Comparison of ENCODE assay signal across 39 cellular contexts in genomic region chr20:12044969-12045368, GRCh38.
"Had no signal": no experiment of that assay in that cellular context is flagged by ENCODE, and none has a peak within 500 bp of the region (broad histone marks: within the 10 kb centered on the region; RNA-seq: fewer than 3 reads in every experiment).

No MANE protein-coding gene starts in this region.

- H3K36me3 Mint-ChIP-seq: activated naive CD4-positive, alpha-beta T cell treated with anti-CD3 and anti-CD28 coated beads, Interleukin-2, amount 10 ng/mL, durations not matched to agents 7 days and 5 days; activated naive CD4-positive, alpha-beta T cell treated with anti-CD3 and anti-CD28 coated beads, Interleukin-2, amount 50 U/mL, for 24 hours; activated naive CD4-positive, alpha-beta T cell treated with anti-CD3 and anti-CD28 coated beads, Interleukin-2, amount 50 U/mL, for 72 hours; activated naive CD8-positive, alpha-beta T cell; activated naive CD8-positive, alpha-beta T cell treated with anti-CD3 and anti-CD28 coated beads for 36 hours; activated naive CD8-positive, alpha-beta T cell treated with anti-CD3 and anti-CD28 coated beads, Interleukin-2, amount 10 ng/mL, durations not matched to agents 7 days and 5 days; brain had no signal

- ATAC-seq: activated naive CD4-positive, alpha-beta T cell treated with anti-CD3 and anti-CD28 coated beads, Interleukin-2, amount 50 U/mL, for 72 hours; activated naive CD8-positive, alpha-beta T cell treated with anti-CD3 and anti-CD28 coated beads, Interleukin-2, amount 50 U/mL, for 24 hours; activated T-cell treated with anti-CD3 and anti-CD28 coated beads, Interleukin-2, amount 50 U/mL, for 4 hours; activated T-cell treated with anti-CD3 and anti-CD28 coated beads, Interleukin-2, amount 50 U/mL, for 72 hours; activated T-helper 17 cell treated with anti-CD3 and anti-CD28 coated beads, Interleukin-2, amount 50 U/mL, for 72 hours; body of pancreas had no signal

- H3K4me1 Mint-ChIP-seq: activated naive CD4-positive, alpha-beta T cell treated with anti-CD3 and anti-CD28 coated beads, Interleukin-2, amount 10 ng/mL, durations not matched to agents 7 days and 5 days; activated naive CD4-positive, alpha-beta T cell treated with anti-CD3 and anti-CD28 coated beads, Interleukin-2, amount 50 U/mL, for 24 hours; activated naive CD8-positive, alpha-beta T cell treated with anti-CD3 and anti-CD28 coated beads, Interleukin-2, amount 10 ng/mL, durations not matched to agents 7 days and 5 days; activated naive CD8-positive, alpha-beta T cell treated with anti-CD3 and anti-CD28 coated beads, Interleukin-2, amount 50 U/mL, for 24 hours; activated T-helper 17 cell treated with anti-CD3 and anti-CD28 coated beads, Interleukin-2, amount 50 U/mL, for 72 hours; brain; central memory CD8-positive, alpha-beta T cell had no signal

- H3K27me3 Mint-ChIP-seq: activated naive CD4-positive, alpha-beta T cell treated with anti-CD3 and anti-CD28 coated beads, Interleukin-2, amount 10 ng/mL, durations not matched to agents 7 days and 5 days; activated naive CD4-positive, alpha-beta T cell treated with anti-CD3 and anti-CD28 coated beads, Interleukin-2, amount 50 U/mL, for 24 hours; activated naive CD8-positive, alpha-beta T cell; activated naive CD8-positive, alpha-beta T cell treated with anti-CD3 and anti-CD28 coated beads for 36 hours; activated naive CD8-positive, alpha-beta T cell treated with anti-CD3 and anti-CD28 coated beads, Interleukin-2, amount 10 ng/mL, durations not matched to agents 7 days and 5 days; activated naive CD8-positive, alpha-beta T cell treated with anti-CD3 and anti-CD28 coated beads, Interleukin-2, amount 50 U/mL, for 24 hours; activated T-cell treated with anti-CD3 and anti-CD28 coated beads, Interleukin-2, amount 50 U/mL, for 24 hours; activated T-helper 17 cell treated with anti-CD3 and anti-CD28 coated beads, Interleukin-2, amount 50 U/mL, for 72 hours; central memory CD8-positive, alpha-beta T cell had no signal

- H3K4me1 ChIP-seq: ascending aorta, body of pancreas, breast epithelium had no signal

- H3K9me3 Mint-ChIP-seq: activated naive CD4-positive, alpha-beta T cell treated with anti-CD3 and anti-CD28 coated beads for 36 hours; activated naive CD4-positive, alpha-beta T cell treated with anti-CD3 and anti-CD28 coated beads, Interleukin-2, amount 50 U/mL, for 24 hours; activated naive CD8-positive, alpha-beta T cell treated with anti-CD3 and anti-CD28 coated beads for 36 hours; activated T-helper 1 cell treated with anti-CD3 and anti-CD28 coated beads, Interleukin-12 subunit alpha, Interleukin-12 subunit beta, Interleukin-2, Interleukin-4 antibody, amounts not matched to agents 30 ng/mL and 10 ng/mL and 1 ng/mL, durations not matched to agents 14 hours and 24 hours and 36 hours; activated T-helper 2 cell treated with anti-CD3 and anti-CD28 coated beads, Interferon-gamma antibody, Interleukin-2, Interleukin-4, amounts not matched to agents 10 μg/mL and 5 μg/mL and 100 μg/mL, durations not matched to agents 14 hours and 24 hours and 36 hours had no signal

- DNase-seq: activated effector memory CD4-positive, alpha-beta T cell treated with anti-CD3 and anti-CD28 coated beads, Interleukin-2, amount 50 U/mL, for 16 hours; activated effector memory CD4-positive, alpha-beta T cell treated with Interleukin-2 at 50 U/mL for 16 hours; activated gamma-delta T cell; activated gamma-delta T cell treated with Interleukin-2 at 50 U/mL for 16 hours; activated naive CD4-positive, alpha-beta T cell; activated naive CD4-positive, alpha-beta T cell treated with anti-CD3 and anti-CD28 coated beads for 36 hours; activated naive CD4-positive, alpha-beta T cell treated with anti-CD3 and anti-CD28 coated beads, Interleukin-2, amount 10 ng/mL, durations not matched to agents 7 days and 5 days; activated naive CD4-positive, alpha-beta T cell treated with anti-CD3 and anti-CD28 coated beads, Interleukin-2, amount 50 U/mL, for 16 hours; activated naive CD4-positive, alpha-beta T cell treated with Interleukin-2 at 50 U/mL for 16 hours; activated naive CD8-positive, alpha-beta T cell treated with anti-CD3 and anti-CD28 coated beads for 36 hours; activated naive CD8-positive, alpha-beta T cell treated with anti-CD3 and anti-CD28 coated beads, Interleukin-2, amount 10 ng/mL, durations not matched to agents 7 days and 5 days; activated naive CD8-positive, alpha-beta T cell treated with anti-CD3 and anti-CD28 coated beads, Interleukin-2, amount 50 U/mL, for 24 hours; activated T-cell treated with anti-CD3 and anti-CD28 coated beads, Interleukin-2, amount 50 U/mL, for 24 hours; activated T-cell treated with anti-CD3 and anti-CD28 coated beads, Interleukin-2, amount 50 U/mL, for 4 hours; activated T-cell treated with anti-CD3 and anti-CD28 coated beads, Interleukin-2, amount 50 U/mL, for 48 hours; activated T-cell treated with anti-CD3 and anti-CD28 coated beads, Interleukin-2, amount 50 U/mL, for 72 hours; adrenal gland; amniotic stem cell; amygdala; anterior cingulate cortex; aorta; body of pancreas; brain microvascular endothelial cell; caudate nucleus; central memory CD4-positive, alpha-beta T cell; cerebellar nuclear complex had no signal

- H3K4me3 ChIP-seq: adrenal gland, ascending aorta, body of pancreas, breast epithelium, cardiac muscle cell had no signal

- H3K27me3 ChIP-seq: adrenal gland, ascending aorta, body of pancreas, brain microvascular endothelial cell, breast epithelium, cardiac muscle cell had no signal

- H3K27ac ChIP-seq: adrenal gland, ascending aorta, body of pancreas, brain microvascular endothelial cell, breast epithelium, cardiac muscle cell had no signal

- H3K9me3 ChIP-seq: adrenal gland, ascending aorta, body of pancreas, breast epithelium had no signal

- FAIRE-seq: astrocyte, bronchial epithelial cell had no signal

- H3K27ac Mint-ChIP-seq: activated naive CD4-positive, alpha-beta T cell treated with anti-CD3 and anti-CD28 coated beads for 36 hours; activated naive CD4-positive, alpha-beta T cell treated with anti-CD3 and anti-CD28 coated beads, Interleukin-2, amount 10 ng/mL, durations not matched to agents 7 days and 5 days; activated naive CD4-positive, alpha-beta T cell treated with anti-CD3 and anti-CD28 coated beads, Interleukin-2, amount 50 U/mL, for 24 hours; activated naive CD4-positive, alpha-beta T cell treated with anti-CD3 and anti-CD28 coated beads, Interleukin-2, amount 50 U/mL, for 72 hours; activated naive CD8-positive, alpha-beta T cell; activated naive CD8-positive, alpha-beta T cell treated with anti-CD3 and anti-CD28 coated beads for 36 hours; activated naive CD8-positive, alpha-beta T cell treated with anti-CD3 and anti-CD28 coated beads, Interleukin-2, amount 10 ng/mL, durations not matched to agents 7 days and 5 days; activated naive CD8-positive, alpha-beta T cell treated with anti-CD3 and anti-CD28 coated beads, Interleukin-2, amount 50 U/mL, for 24 hours; activated T-cell treated with anti-CD3 and anti-CD28 coated beads, Interleukin-2, amount 50 U/mL, for 24 hours; activated T-cell treated with anti-CD3 and anti-CD28 coated beads, Interleukin-2, amount 50 U/mL, for 72 hours; activated T-helper 1 cell treated with anti-CD3 and anti-CD28 coated beads, Interleukin-12 subunit alpha, Interleukin-12 subunit beta, Interleukin-2, Interleukin-4 antibody, amounts not matched to agents 30 ng/mL and 10 ng/mL and 1 ng/mL, durations not matched to agents 14 hours and 24 hours and 36 hours; activated T-helper 17 cell treated with anti-CD3 and anti-CD28 coated beads, Interleukin-2, amount 50 U/mL, for 72 hours; activated T-helper 2 cell treated with anti-CD3 and anti-CD28 coated beads, Interferon-gamma antibody, Interleukin-2, Interleukin-4, amounts not matched to agents 10 μg/mL and 5 μg/mL and 100 μg/mL, durations not matched to agents 14 hours and 24 hours and 36 hours; brain had no signal

- H3K36me3 ChIP-seq: adrenal gland, ascending aorta, brain microvascular endothelial cell, breast epithelium, cardiac muscle cell had no signal

- H3K4me3 Mint-ChIP-seq: activated naive CD4-positive, alpha-beta T cell treated with anti-CD3 and anti-CD28 coated beads for 36 hours; activated naive CD4-positive, alpha-beta T cell treated with anti-CD3 and anti-CD28 coated beads, Interleukin-2, amount 10 ng/mL, durations not matched to agents 7 days and 5 days; activated naive CD4-positive, alpha-beta T cell treated with anti-CD3 and anti-CD28 coated beads, Interleukin-2, amount 50 U/mL, for 24 hours; activated naive CD8-positive, alpha-beta T cell; activated naive CD8-positive, alpha-beta T cell treated with anti-CD3 and anti-CD28 coated beads for 36 hours; activated naive CD8-positive, alpha-beta T cell treated with anti-CD3 and anti-CD28 coated beads, Interleukin-2, amount 10 ng/mL, durations not matched to agents 7 days and 5 days; activated naive CD8-positive, alpha-beta T cell treated with anti-CD3 and anti-CD28 coated beads, Interleukin-2, amount 50 U/mL, for 24 hours; activated T-cell treated with anti-CD3 and anti-CD28 coated beads, Interleukin-2, amount 50 U/mL, for 24 hours; activated T-cell treated with anti-CD3 and anti-CD28 coated beads, Interleukin-2, amount 50 U/mL, for 4 hours; activated T-cell treated with anti-CD3 and anti-CD28 coated beads, Interleukin-2, amount 50 U/mL, for 72 hours; activated T-helper 1 cell treated with anti-CD3 and anti-CD28 coated beads, Interleukin-12 subunit alpha, Interleukin-12 subunit beta, Interleukin-2, Interleukin-4 antibody, amounts not matched to agents 30 ng/mL and 10 ng/mL and 1 ng/mL, durations not matched to agents 14 hours and 24 hours and 36 hours; activated T-helper 17 cell treated with anti-CD3 and anti-CD28 coated beads, Interleukin-2, amount 50 U/mL, for 72 hours; brain; central memory CD8-positive, alpha-beta T cell had no signal
